In the genomic region with DNA sequence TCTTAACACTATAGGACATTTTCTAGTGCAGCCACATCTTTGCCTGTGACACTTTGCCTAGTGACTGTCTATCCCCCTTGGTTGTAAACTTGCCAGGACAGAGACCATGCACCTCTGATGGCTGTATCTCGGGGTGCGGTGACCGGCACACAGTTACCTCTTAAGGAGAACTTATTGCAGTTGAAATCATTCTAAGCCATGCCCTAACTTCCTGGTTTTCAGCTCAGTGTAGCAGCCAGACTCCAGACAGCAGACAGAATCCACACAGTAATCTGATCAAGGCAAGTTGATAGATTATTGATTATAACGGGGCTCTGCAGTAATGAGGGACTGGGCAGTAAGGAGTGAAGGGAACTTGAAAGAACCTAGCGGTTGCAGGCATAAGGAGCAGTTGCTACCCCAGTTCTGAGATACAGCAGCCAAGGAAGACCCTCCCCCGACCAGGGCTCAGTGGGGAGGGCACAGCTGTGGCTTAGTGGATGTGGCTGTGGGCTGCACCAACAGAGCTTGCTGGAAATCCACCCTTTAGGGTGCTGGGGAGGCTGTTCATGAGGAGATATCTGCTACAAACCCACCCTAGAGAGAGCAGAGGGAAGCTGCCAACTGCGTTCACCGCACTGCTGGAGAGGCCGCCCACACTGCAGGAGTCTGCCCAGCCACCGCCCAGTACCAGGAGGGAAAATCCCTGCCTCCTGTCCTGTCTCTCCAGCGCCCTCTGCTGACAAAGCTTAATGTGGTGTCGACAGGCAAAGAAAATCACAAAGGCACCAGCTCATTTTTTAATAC, we compare ENCODE assay signal across 8 cellular contexts. TPM values are rescaled to one million over a fixed set of nuclear protein-coding genes. Genes with fewer than 3 reads are reported as not detected.
A peak's percentile ranks its signal among the peaks of the same experiment; 100 is the strongest.
DNase-seq lines count a peak whose midpoint lies in the region; ATAC-seq and TF ChIP-seq lines count a peak whose summit lies in the region.

No MANE protein-coding gene starts in this region.

- TF ChIP-seq CTCF in LNCaP clone FGC (IDR thresholded peaks at IDR 0.05; ENCODE audit: control insufficient read depth, extremely low read depth, insufficient read depth), result peak; percentile 97
- peak; percentile 93 for TF ChIP-seq CTCF in foreskin keratinocyte (conservative IDR thresholded peaks at IDR 0.05)
- peak; percentile 27 for TF ChIP-seq CTCF in thoracic aorta (IDR thresholded peaks at IDR 0.05)

- no peaks in the 10 kb centered on the region for H3K9me3 ChIP-seq in thoracic aorta

- H3K36me3 Mint-ChIP-seq in activated T-helper 2 cell treated with anti-CD3 and anti-CD28 coated beads, Interferon-gamma antibody, Interleukin-2, Interleukin-4, amounts not matched to agents 10 μg/mL and 5 μg/mL and 100 μg/mL, durations not matched to agents 14 hours and 24 hours and 36 hours (ENCODE audit: low read depth), result no peaks in the 10 kb centered on the region

- H3K27ac Mint-ChIP-seq in activated T-helper 2 cell treated with anti-CD3 and anti-CD28 coated beads, Interferon-gamma antibody, Interleukin-2, Interleukin-4, amounts not matched to agents 10 μg/mL and 5 μg/mL and 100 μg/mL, durations not matched to agents 14 hours and 24 hours and 36 hours, result peak overlapping the region; percentile 20

- H3K9me3 Mint-ChIP-seq in activated T-helper 2 cell treated with anti-CD3 and anti-CD28 coated beads, Interferon-gamma antibody, Interleukin-2, Interleukin-4, amounts not matched to agents 10 μg/mL and 5 μg/mL and 100 μg/mL, durations not matched to agents 14 hours and 24 hours and 36 hours, result peaks cover 6% of the 10 kb centered on the region

- H3K27me3 ChIP-seq in foreskin keratinocyte, result peaks cover 11% of the 10 kb centered on the region
- H3K27me3 ChIP-seq in thoracic aorta (replicated peaks; ENCODE audit: insufficient read depth), result no peaks in the 10 kb centered on the region

- H3K4me1 ChIP-seq in foreskin keratinocyte, result no peaks in the 10 kb centered on the region
- no peaks in the 10 kb centered on the region for H3K4me1 ChIP-seq in thoracic aorta (ENCODE audit: control insufficient read depth in 1 of 2, low read depth in 2 of 2)

- intact Hi-C loops in activated T-helper 2 cell treated with anti-CD3 and anti-CD28 coated beads, Interferon-gamma antibody, Interleukin-2, Interleukin-4, amounts not matched to agents 10 μg/mL and 5 μg/mL and 100 μg/mL, durations not matched to agents 14 hours and 24 hours and 36 hours (cut with micrococcal nuclease), result loop anchor here (1.0 to 5.0 kb wide), 2 partner anchors 58 to 262 kb away; a partner anchor contains a TSS

- H3K4me3 Mint-ChIP-seq in activated T-helper 2 cell treated with anti-CD3 and anti-CD28 coated beads, Interferon-gamma antibody, Interleukin-2, Interleukin-4, amounts not matched to agents 10 μg/mL and 5 μg/mL and 100 μg/mL, durations not matched to agents 14 hours and 24 hours and 36 hours (ENCODE audit: low read depth), result peak overlapping the region; percentile 34

- ATAC-seq in GM19438 (IDR thresholded peaks at IDR 0.05; ENCODE audit: low read depth, unreplicated experiment), result peak; percentile 77
- peak; percentile 89 for ATAC-seq in foreskin keratinocyte
- no peak for ATAC-seq in thoracic aorta (ENCODE audit: insufficient number of reproducible peaks, low FRiP score, low read depth)

- DNase-seq in Ammon's horn (ENCODE audit: low spot score) (peak; percentile 88), LNCaP clone FGC (ENCODE audit: low read depth) (peak; percentile 54), SHP77 (lab: John Stamatoyannopoulos, UW) (peak; percentile 85 to 88), foreskin keratinocyte (peak; percentile 22 to 60), occipital lobe (lab: John Stamatoyannopoulos, UW) (peak; percentile 59), thoracic aorta (ENCODE audit: low spot score) (peak; percentile 19)
- DNase-seq in activated T-helper 2 cell treated with anti-CD3 and anti-CD28 coated beads, Interferon-gamma antibody, Interleukin-2, Interleukin-4, amounts not matched to agents 10 μg/mL and 5 μg/mL and 100 μg/mL, durations not matched to agents 14 hours and 24 hours and 36 hours (ENCODE audit: low spot score), result peak; percentile 81

- H3K36me3 ChIP-seq in thoracic aorta, result no peaks in the 10 kb centered on the region

- peaks cover 45% of the 10 kb centered on the region for H3K4me1 Mint-ChIP-seq in activated T-helper 2 cell treated with anti-CD3 and anti-CD28 coated beads, Interferon-gamma antibody, Interleukin-2, Interleukin-4, amounts not matched to agents 10 μg/mL and 5 μg/mL and 100 μg/mL, durations not matched to agents 14 hours and 24 hours and 36 hours (ENCODE audit: low read depth)

- H3K4me3 ChIP-seq in LNCaP clone FGC (ENCODE audit: low read depth, low read length) (no peak overlapping the region), thoracic aorta (no peak overlapping the region)

- no peak overlapping the region for H3K27ac ChIP-seq in foreskin keratinocyte
- H3K27ac ChIP-seq in thoracic aorta, result no peak overlapping the region

- peaks cover 9% of the 10 kb centered on the region for H3K27me3 Mint-ChIP-seq in activated T-helper 2 cell treated with anti-CD3 and anti-CD28 coated beads, Interferon-gamma antibody, Interleukin-2, Interleukin-4, amounts not matched to agents 10 μg/mL and 5 μg/mL and 100 μg/mL, durations not matched to agents 14 hours and 24 hours and 36 hours (ENCODE audit: low read depth)

RNA-seq across cellular contexts. Expression of a gene that starts 58.2 kb away (rescaled TPM):
- 3.4 and 3.5 TPM in 2 replicates for total RNA-seq in activated T-helper 2 cell treated with anti-CD3 and anti-CD28 coated beads, Interferon-gamma antibody, Interleukin-2, Interleukin-4, amounts not matched to agents 10 μg/mL and 5 μg/mL and 100 μg/mL, durations not matched to agents 14 hours and 24 hours and 36 hours
- 0.48 and 0.53 TPM in 2 replicates for total RNA-seq in foreskin keratinocyte
- 0.37 and 0.45 TPM in 2 replicates for polyA plus RNA-seq in foreskin keratinocyte
- 8.1 TPM for total RNA-seq in occipital lobe
- under 1 TPM; 0.27 to 0.85 TPM for total RNA-seq in thoracic aorta

Comparison
In these comparisons a context has a peak if more than half of its experiments do, and no peak if none do; other contexts are left out.
1. DNase-seq: peak in every context shown above with its lines; median percentile 88 in Ammon's horn; 86 in SHP77; 81 in activated T-helper 2 cell treated with anti-CD3 and anti-CD28 coated beads, Interferon-gamma antibody, Interleukin-2, Interleukin-4, amounts not matched to agents 10 μg/mL and 5 μg/mL and 100 μg/mL, durations not matched to agents 14 hours and 24 hours and 36 hours; 59 in occipital lobe; 54 in LNCaP clone FGC; 41 in foreskin keratinocyte; 19 in thoracic aorta.
2. CTCF ChIP-seq: peak in every context shown above with its lines; median percentile 97 in LNCaP clone FGC; 93 in foreskin keratinocyte; 27 in thoracic aorta.